ENCODE assay signal across 1 cellular context in genomic region chr22:50280022-50280707, GRCh38.
TF ChIP-seq lines count a peak whose summit lies in the region.

No MANE protein-coding gene starts in this region.

TF ChIP-seq in H1, 55 proteins besides CTCF, POLR2A, EP300 and RAD21:
- no peak for TF ChIP-seq POU5F1 (IDR thresholded peaks at IDR 0.05; ENCODE audit: low read depth, low read length)
- no peak for TF ChIP-seq JUND (IDR thresholded peaks at IDR 0.05; ENCODE audit: low read length)
- no peak for TF ChIP-seq SP4 (IDR thresholded peaks at IDR 0.05; ENCODE audit: low read length)
- peak; percentile 11; the same call in 1 of the 2 replicates for TF ChIP-seq POLR2AphosphoS5 (IDR thresholded peaks at IDR 0.05; ENCODE audit: low read depth, low read length)
- no peak for TF ChIP-seq BCL11A (IDR thresholded peaks at IDR 0.05; ENCODE audit: low read depth in 2 of 2, low read length in 2 of 2)
